ENCODE assay signal across 22 cellular contexts in the genomic region with DNA sequence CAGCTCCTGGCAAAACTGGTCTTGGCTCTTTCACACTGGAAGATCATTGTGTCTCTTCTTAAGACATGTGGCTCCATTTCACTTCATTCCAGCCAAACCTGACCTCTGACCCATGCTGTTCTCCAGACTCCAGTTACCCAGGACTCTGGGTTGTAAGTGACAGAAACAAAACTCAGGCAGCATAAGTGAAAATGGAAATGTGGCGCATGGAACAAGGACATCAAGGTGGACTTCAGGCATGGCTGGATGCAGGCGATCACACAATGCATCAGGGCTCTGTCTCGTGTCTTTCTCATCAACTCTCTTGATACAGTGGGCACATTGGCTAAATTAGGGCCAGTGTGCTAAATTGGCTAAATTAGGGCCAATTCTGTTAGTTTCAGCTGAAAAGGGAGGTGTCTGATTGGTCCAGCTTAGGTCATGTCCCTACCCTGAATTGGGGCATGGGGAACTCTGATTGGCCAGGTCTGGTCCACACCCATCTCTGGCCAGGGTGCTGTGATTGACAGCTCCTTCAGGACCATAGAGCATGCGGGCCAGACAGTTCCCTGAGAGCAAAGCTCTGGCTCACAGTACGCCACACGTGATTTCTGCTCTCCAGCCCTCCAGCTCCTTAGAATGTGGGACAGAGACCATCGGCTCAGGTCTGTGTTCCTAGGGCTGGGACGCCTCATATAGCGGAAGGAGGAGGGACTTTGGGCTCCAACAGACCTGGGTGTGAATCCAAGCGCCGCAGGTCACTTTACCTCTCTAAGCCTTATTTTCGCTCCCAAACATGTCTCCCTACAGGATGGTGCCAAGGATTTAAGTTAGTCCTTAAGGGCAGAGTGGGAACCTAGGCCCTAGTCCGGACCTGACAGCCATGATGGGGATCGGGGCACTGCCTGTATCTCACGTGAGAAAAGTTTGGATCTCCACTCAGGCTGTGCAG. TPM values are rescaled to one million over a fixed set of nuclear protein-coding genes. Genes with fewer than 3 reads are reported as not detected.
A peak's percentile ranks its signal among the peaks of the same experiment; 100 is the strongest.
DNase-seq lines count a peak whose midpoint lies in the region; ATAC-seq, FAIRE-seq and TF ChIP-seq lines count a peak whose summit lies in the region.
"Had no signal": no experiment of that assay in that cellular context is flagged by ENCODE, and none has a peak within 500 bp of the region (broad histone marks: within the 10 kb centered on the region; RNA-seq: fewer than 3 reads in every experiment).

No MANE protein-coding gene starts in this region.

- H3K79me2 ChIP-seq in GM12878 (ENCODE audit: control insufficient read depth, insufficient read depth, low read length) (no peaks in the 10 kb centered on the region), hepatocyte (no peaks in the 10 kb centered on the region)

- H4K20me1 ChIP-seq in GM12878 (ENCODE audit: control insufficient read depth, insufficient read depth) (no peaks in the 10 kb centered on the region), hepatocyte (ENCODE audit: insufficient read depth, poor library complexity, severe bottlenecking) (no peaks in the 10 kb centered on the region)

- H3K27me3 ChIP-seq in CD8-positive, alpha-beta memory T cell (ENCODE audit: insufficient read depth, low read length, poor library complexity, severe bottlenecking) = no peaks in the 10 kb centered on the region
- no peaks in the 10 kb centered on the region for H3K27me3 ChIP-seq in GM12878 (replicated peaks in 1 of 2; ENCODE audit: control insufficient read depth in 2 of 2, insufficient read depth in 2 of 2, low read length in 1 of 2)
- no peaks in the 10 kb centered on the region for H3K27me3 ChIP-seq in hepatocyte
- H3K27me3 ChIP-seq: Peyer's patch, suprapubic skin had no signal

- H3K27ac ChIP-seq in CD8-positive, alpha-beta memory T cell (ENCODE audit: low read depth, low read length) = peak overlapping the region; percentile 59
- H3K27ac ChIP-seq in GM12878 (ENCODE audit: control insufficient read depth, insufficient read depth) (no peak overlapping the region), hepatocyte (no peak overlapping the region)
- H3K27ac ChIP-seq: Peyer's patch, suprapubic skin had no signal

- H3K4me1 Mint-ChIP-seq in CD8-positive, alpha-beta memory T cell = peaks cover 21 to 35% (median 22%) of the 10 kb centered on the region in 3 donors
- H3K4me1 Mint-ChIP-seq: neural crest cell had no signal

- POLR2A ChIA-PET in CD8-positive, alpha-beta memory T cell (lab: Charles Lee) = interaction anchor here (0.6 to 0.9 kb wide), 2 partner anchors 13 to 16 kb away, joined by 3 read pairs; no protein-coding TSS in a partner anchor
- POLR2A ChIA-PET in HEK293T (lab: Yijun Ruan, JAX) (no interaction called here), GM12878 (lab: Charles Lee) (interaction anchor here (0.5 to 1.2 kb wide), 3 partner anchors 12 to 125 kb away, joined by 3 to 4 read pairs (median 3); no protein-coding TSS in a partner anchor)

- H3K4me3 ChIP-seq in CD8-positive, alpha-beta memory T cell (ENCODE audit: low read length) = no peak overlapping the region
- H3K4me3 ChIP-seq in GM12878 (no peak overlapping the region), hepatocyte (no peak overlapping the region)
- H3K4me3 ChIP-seq: Peyer's patch, suprapubic skin had no signal

- no peak overlapping the region for H3K4me3 Mint-ChIP-seq in CD8-positive, alpha-beta memory T cell
- H3K4me3 Mint-ChIP-seq: dendritic cell treated with granulocyte-macrophage colony-stimulating factor and Interleukin-4, amounts not matched to agents 40 ng/mL and 50 ng/mL, for 4 days; IgD-negative memory B cell; neural crest cell had no signal

- H3K27me3 Mint-ChIP-seq in CD8-positive, alpha-beta memory T cell = no peaks in the 10 kb centered on the region
- H3K27me3 Mint-ChIP-seq: IgD-negative memory B cell had no signal

- SMC1A ChIA-PET in GM12878 (lab: Charles Lee; ENCODE audit: uncharacterized antibody, unreplicated experiment) = interaction anchor here (1.0 kb wide), 2 partner anchors 48 to 133 kb away, joined by 3 read pairs; no protein-coding TSS in a partner anchor

- FAIRE-seq in GM12878 (lab: Jason Lieb, UNC) = no peak

- no peaks in the 10 kb centered on the region for H3K36me3 ChIP-seq in CD8-positive, alpha-beta memory T cell (ENCODE audit: insufficient read depth, low read length)
- H3K36me3 ChIP-seq in GM12878 (ENCODE audit: control insufficient read depth in 2 of 2, insufficient read depth in 2 of 2, low read length in 1 of 2) (no peaks in the 10 kb centered on the region), hepatocyte (replicated peaks; ENCODE audit: insufficient read depth, low read depth) (no peaks in the 10 kb centered on the region)
- H3K36me3 ChIP-seq: Peyer's patch, suprapubic skin had no signal

- in situ Hi-C loops in GM12878 (cut with MboI) = no loop called here

- RAD21 ChIA-PET in GM12878 (lab: Charles Lee; ENCODE audit: unreplicated experiment) = interaction anchor here (1.0 kb wide), 1 partner anchor 13 kb away, joined by 5 read pairs; no protein-coding TSS in a partner anchor

- peak overlapping the region in 3 of 8 donors; percentile 7 to 36 (median 14) for H3K27ac Mint-ChIP-seq in CD8-positive, alpha-beta memory T cell
- H3K27ac Mint-ChIP-seq: activated T-cell treated with anti-CD3 and anti-CD28 coated beads, Interleukin-2, amount 50 U/mL, for 72 hours; dendritic cell treated with granulocyte-macrophage colony-stimulating factor and Interleukin-4, amounts not matched to agents 40 ng/mL and 50 ng/mL, for 4 days had no signal

- ATAC-seq in GM12878 (no peak), GM18502 (IDR thresholded peaks at IDR 0.05; ENCODE audit: poor library complexity, unreplicated experiment) (no peak)
- ATAC-seq: activated T-cell treated with anti-CD3 and anti-CD28 coated beads, Interleukin-2, amount 50 U/mL, for 72 hours; left colon had no signal

- H2AFZ ChIP-seq in GM12878 (ENCODE audit: control insufficient read depth, low read depth, low read length) (no peak overlapping the region), hepatocyte (no peak overlapping the region)

- no peak for TF ChIP-seq POLR2A in GM12878 (IDR thresholded peaks at IDR 0.05; ENCODE audit: low read depth, low read length)

- no peaks in the 10 kb centered on the region for H3K9me3 Mint-ChIP-seq in CD8-positive, alpha-beta memory T cell
- H3K9me3 Mint-ChIP-seq: activated T-cell treated with anti-CD3 and anti-CD28 coated beads, Interleukin-2, amount 50 U/mL, for 72 hours; dendritic cell treated with granulocyte-macrophage colony-stimulating factor and Interleukin-4, amounts not matched to agents 40 ng/mL and 50 ng/mL, for 4 days; IgD-negative memory B cell; neural crest cell had no signal

- TF ChIP-seq CTCF in GM12878 (IDR thresholded peaks at IDR 0.05 in 2 of 3, conservative IDR thresholded peaks at IDR 0.05 in 1 of 3; ENCODE audit: control insufficient read depth in 2 of 3, extremely low read depth in 1 of 3, insufficient read depth in 1 of 3, low read depth in 3 of 3, low read length in 3 of 3) (no peak), hepatocyte (IDR thresholded peaks at IDR 0.05; ENCODE audit: poor library complexity) (no peak)

- CTCF ChIA-PET in CD8-positive, alpha-beta memory T cell (lab: Charles Lee) = interaction anchor here (1.9 kb wide), 1 partner anchor 16 kb away, joined by 4 read pairs; no protein-coding TSS in a partner anchor
- CTCF ChIA-PET in HEK293T (lab: Yijun Ruan, JAX) = no interaction called here
- CTCF ChIA-PET in GM12878 (lab: Yijun Ruan, JAX) = no interaction called here

- no peak for TF ChIP-seq EP300 in GM12878 (IDR thresholded peaks at IDR 0.05; ENCODE audit: borderline replicate concordance in 1 of 2, control insufficient read depth in 1 of 2, low read depth in 2 of 2, low read length in 2 of 2)

- no peak for TF ChIP-seq RAD21 in GM12878 (IDR thresholded peaks at IDR 0.05; ENCODE audit: insufficient read depth, low read depth, low read length)

- no peak overlapping the region for H3K9ac ChIP-seq in GM12878 (ENCODE audit: control insufficient read depth, insufficient read depth, low read length)

- H3K9me3 ChIP-seq in CD8-positive, alpha-beta memory T cell (ENCODE audit: low read length) = no peaks in the 10 kb centered on the region
- no peaks in the 10 kb centered on the region for H3K9me3 ChIP-seq in GM12878 (replicated peaks; ENCODE audit: control insufficient read depth, insufficient read depth, low read length)
- no peaks in the 10 kb centered on the region for H3K9me3 ChIP-seq in hepatocyte (ENCODE audit: low read depth)
- H3K9me3 ChIP-seq: Peyer's patch, suprapubic skin had no signal

- 83% methylated on average over 15 of the region's 15 CpGs for WGBS in GM12878 (ENCODE audit: insufficient coverage, insufficient replicate concordance, low lambda C conversion rate, missing lambda C conversion rate)
- WGBS in hepatocyte (ENCODE audit: low lambda C conversion rate, missing lambda C conversion rate) = 96% methylated on average over 15 of the region's 15 CpGs

- intact Hi-C loops in GM12878 (cut with micrococcal nuclease; ENCODE audit: unreplicated experiment) = no loop called here

- H3K4me1 ChIP-seq in CD8-positive, alpha-beta memory T cell (ENCODE audit: insufficient read depth, low read length) = peaks cover 33% of the 10 kb centered on the region
- peaks cover 10% of the 10 kb centered on the region for H3K4me1 ChIP-seq in GM12878 (ENCODE audit: control insufficient read depth, insufficient read depth, low read length)
- no peaks in the 10 kb centered on the region for H3K4me1 ChIP-seq in hepatocyte (ENCODE audit: insufficient read depth)
- H3K4me1 ChIP-seq: suprapubic skin had no signal

- H3K4me2 ChIP-seq in GM12878 (ENCODE audit: control insufficient read depth, insufficient read depth) (no peak overlapping the region), hepatocyte (no peak overlapping the region)

- H3K36me3 Mint-ChIP-seq in CD8-positive, alpha-beta memory T cell = no peaks in the 10 kb centered on the region
- H3K36me3 Mint-ChIP-seq: IgD-negative memory B cell had no signal

- DNase-seq in CD8-positive, alpha-beta memory T cell = no peak
- DNase-seq in HEK293T (ENCODE audit: extremely low spot score) (no peak), GM12878 (ENCODE audit: low read depth, low spot score) (no peak), hepatocyte (ENCODE audit: low spot score) (no peak), hypothalamus (lab: John Stamatoyannopoulos, UW) (no peak)
- DNase-seq: activated CD4-positive, alpha-beta T cell treated with anti-CD3 and anti-CD28 coated beads, Interleukin-2, amount 50 U/mL, for 4 hours; activated T-cell treated with anti-CD3 and anti-CD28 coated beads, Interleukin-2, amount 50 U/mL, for 72 hours; foreskin melanocyte; GOT3; left colon; midbrain; NCI-H187; NCI-H226; Peyer's patch; stimulated activated CD8-positive, alpha-beta memory T cell treated with anti-CD3 and anti-CD28 coated beads, Interleukin-4, amount 100 ng/mL, for 48 hours had no signal

- no peaks in the 10 kb centered on the region for H3K9me2 ChIP-seq in hepatocyte (replicated peaks; ENCODE audit: insufficient read depth)

- BruUV-seq in GM12878 (replicated peaks; lab: Mats Ljungman, UMichigan) = no TSS peak

RNA-seq across cellular contexts. Expression of a gene that starts 17.5 kb away (rescaled TPM):
- 100 to 1,000 TPM; 128 to 144 TPM for total RNA-seq in CD8-positive, alpha-beta memory T cell
- polyA plus RNA-seq in CD8-positive, alpha-beta memory T cell = 17.1 TPM
- total RNA-seq in GM12878 (2013; cell fraction: nucleolus; rRNA removed) = 86.2 and 98.0 TPM in 2 replicates
- total RNA-seq in GM12878 (2014; rRNA removed) = 9.8 and 10.1 TPM in 2 replicates
- total RNA-seq in GM12878 (2014; rRNA removed; fragmentation: Illumina TruSeq; extraction: Trizol) = 2.7 and 3.8 TPM in 2 replicates
- 35.4 and 37.2 TPM in 2 replicates for total RNA-seq in GM12878 (2021)
- polyA plus RNA-seq in GM12878 (2011; ENCODE audit: low read depth) = 2.3 TPM
- polyA plus RNA-seq in GM12878 (2011; rRNA removed) = 4.8 and 12.3 TPM in 2 replicates
- 25.7 and 34.2 TPM in 2 replicates for polyA plus RNA-seq in GM12878 (2011; cell fraction: cytosol; rRNA removed)
- polyA plus RNA-seq in GM12878 (2011; cell fraction: nucleus; rRNA removed) = 63.5 and 75.0 TPM in 2 replicates
- 8.7 and 19.7 TPM in 2 replicates for polyA plus RNA-seq in GM12878 (2012)
- polyA plus RNA-seq in GM12878 (2014; fragmentation: Illumina TruSeq; extraction: Trizol) = 0.41 and 2.4 TPM in 2 replicates
- polyA plus RNA-seq in GM12878 (2014; fragmentation: Nextera tagmentation; extraction: Ambion mirVana) = 1 to 10 TPM in 1 of 2 experiments, under 1 TPM in 1; 0.42 to 1.2 TPM
- polyA plus RNA-seq in GM12878 (2014; rRNA removed) = 39.8 and 43.4 TPM in 2 replicates
- polyA plus RNA-seq in GM12878 (2016; fragmentation: Nextera tagmentation; extraction: Ambion mirVana) = 10 to 100 TPM; 16.4 to 25.8 TPM
- polyA minus RNA-seq in GM12878 (2011; rRNA and poly(A)+ RNA removed) = 9.8 and 26.4 TPM in 2 replicates
- 27.6 and 37.3 TPM in 2 replicates for polyA minus RNA-seq in GM12878 (2011; cell fraction: cytosol; rRNA and poly(A)+ RNA removed)
- polyA minus RNA-seq in GM12878 (2011; cell fraction: nucleus; rRNA and poly(A)+ RNA removed) = 109 and 187 TPM in 2 replicates
- total RNA-seq in hepatocyte = 9.0 and 13.1 TPM in 2 replicates
- polyA plus RNA-seq in hepatocyte = 18.6 and 33.5 TPM in 2 replicates

RNA-seq across cellular contexts. Expression of a gene that starts 30.6 kb away (rescaled TPM):
- total RNA-seq in CD8-positive, alpha-beta memory T cell = not detected
- not detected for polyA plus RNA-seq in CD8-positive, alpha-beta memory T cell
- total RNA-seq in GM12878 (2013; cell fraction: nucleolus; rRNA removed) = not detected in 2 replicates
- total RNA-seq in GM12878 (2014; rRNA removed) (not detected in 2 replicates), GM12878 (2014; rRNA removed; fragmentation: Illumina TruSeq; extraction: Trizol) (not detected in 2 replicates), GM12878 (2021) (not detected in 2 replicates), hepatocyte (not detected in 2 replicates)
- not detected for polyA plus RNA-seq in GM12878 (2011; ENCODE audit: low read depth)
- polyA plus RNA-seq in GM12878 (2011; rRNA removed) (not detected in 2 replicates), GM12878 (2014; fragmentation: Illumina TruSeq; extraction: Trizol) (not detected in 2 replicates), GM12878 (2014; fragmentation: Nextera tagmentation; extraction: Ambion mirVana) (not detected), GM12878 (2014; rRNA removed) (not detected in 2 replicates), GM12878 (2016; fragmentation: Nextera tagmentation; extraction: Ambion mirVana) (not detected), hepatocyte (not detected in 2 replicates)
- not detected in 2 replicates for polyA plus RNA-seq in GM12878 (2011; cell fraction: cytosol; rRNA removed)
- not detected in 2 replicates for polyA plus RNA-seq in GM12878 (2011; cell fraction: nucleus; rRNA removed)
- polyA plus RNA-seq in GM12878 (2012) = not detected in 2 replicates
- polyA minus RNA-seq in GM12878 (2011; rRNA and poly(A)+ RNA removed) = not detected in 2 replicates
- polyA minus RNA-seq in GM12878 (2011; cell fraction: cytosol; rRNA and poly(A)+ RNA removed) = not detected in 2 replicates
- not detected in 2 replicates for polyA minus RNA-seq in GM12878 (2011; cell fraction: nucleus; rRNA and poly(A)+ RNA removed)
- total RNA-seq: activated T-cell treated with anti-CD3 and anti-CD28 coated beads, Interleukin-2, amount 50 U/mL, for 72 hours; Daoy; left colon; neural crest cell; Peyer's patch; pulmonary artery endothelial cell; suprapubic skin had no signal
- polyA plus RNA-seq: IgD-negative memory B cell had no signal

RNA-seq across cellular contexts. Expression of a gene that starts 34.9 kb away (rescaled TPM):
- total RNA-seq in CD8-positive, alpha-beta memory T cell = not detected
- not detected for polyA plus RNA-seq in CD8-positive, alpha-beta memory T cell
- not detected in 2 replicates for total RNA-seq in GM12878 (2013; cell fraction: nucleolus; rRNA removed)
- total RNA-seq in GM12878 (2014; rRNA removed) = not detected in 2 replicates
- total RNA-seq in GM12878 (2014; rRNA removed; fragmentation: Illumina TruSeq; extraction: Trizol) = not detected in 2 replicates
- not detected in 2 replicates for total RNA-seq in GM12878 (2021)
- not detected for polyA plus RNA-seq in GM12878 (2011; ENCODE audit: low read depth)
- polyA plus RNA-seq in GM12878 (2011; rRNA removed) = not detected in 2 replicates
- polyA plus RNA-seq in GM12878 (2011; cell fraction: cytosol; rRNA removed) = not detected in 2 replicates
- not detected in 2 replicates for polyA plus RNA-seq in GM12878 (2011; cell fraction: nucleus; rRNA removed)
- not detected in 2 replicates for polyA plus RNA-seq in GM12878 (2012)
- not detected in 2 replicates for polyA plus RNA-seq in GM12878 (2014; fragmentation: Illumina TruSeq; extraction: Trizol)
- polyA plus RNA-seq in GM12878 (2014; fragmentation: Nextera tagmentation; extraction: Ambion mirVana) = not detected
- polyA plus RNA-seq in GM12878 (2014; rRNA removed) = not detected in 2 replicates
- polyA plus RNA-seq in GM12878 (2016; fragmentation: Nextera tagmentation; extraction: Ambion mirVana) = not detected
- not detected in 2 replicates for polyA minus RNA-seq in GM12878 (2011; rRNA and poly(A)+ RNA removed)
- polyA minus RNA-seq in GM12878 (2011; cell fraction: cytosol; rRNA and poly(A)+ RNA removed) = not detected in 2 replicates
- polyA minus RNA-seq in GM12878 (2011; cell fraction: nucleus; rRNA and poly(A)+ RNA removed) = not detected in 2 replicates
- total RNA-seq in hepatocyte = not detected in 2 replicates
- not detected in 2 replicates for polyA plus RNA-seq in hepatocyte
- total RNA-seq: activated T-cell treated with anti-CD3 and anti-CD28 coated beads, Interleukin-2, amount 50 U/mL, for 72 hours; Daoy; left colon; neural crest cell; Peyer's patch; pulmonary artery endothelial cell; suprapubic skin had no signal
- polyA plus RNA-seq: IgD-negative memory B cell had no signal

RNA-seq across cellular contexts. Expression of a gene that starts 37.7 kb away (rescaled TPM):
- total RNA-seq in CD8-positive, alpha-beta memory T cell = not detected
- polyA plus RNA-seq in CD8-positive, alpha-beta memory T cell = not detected
- total RNA-seq in GM12878 (2013; cell fraction: nucleolus; rRNA removed) = not detected in 2 replicates
- total RNA-seq in GM12878 (2014; rRNA removed) (not detected in 2 replicates), GM12878 (2014; rRNA removed; fragmentation: Illumina TruSeq; extraction: Trizol) (not detected in 2 replicates), GM12878 (2021) (not detected in 2 replicates), hepatocyte (not detected in 2 replicates)
- polyA plus RNA-seq in GM12878 (2011; ENCODE audit: low read depth) = not detected
- polyA plus RNA-seq in GM12878 (2011; rRNA removed) (not detected in 2 replicates), GM12878 (2014; fragmentation: Illumina TruSeq; extraction: Trizol) (not detected in 2 replicates), GM12878 (2014; fragmentation: Nextera tagmentation; extraction: Ambion mirVana) (not detected), GM12878 (2014; rRNA removed) (0.27 TPM in 1 of 2 replicates, not detected in the other), GM12878 (2016; fragmentation: Nextera tagmentation; extraction: Ambion mirVana) (not detected), hepatocyte (not detected in 2 replicates)
- polyA plus RNA-seq in GM12878 (2011; cell fraction: cytosol; rRNA removed) = not detected in 2 replicates
- not detected in 2 replicates for polyA plus RNA-seq in GM12878 (2011; cell fraction: nucleus; rRNA removed)
- not detected in 2 replicates for polyA plus RNA-seq in GM12878 (2012)
- not detected in 2 replicates for polyA minus RNA-seq in GM12878 (2011; rRNA and poly(A)+ RNA removed)
- polyA minus RNA-seq in GM12878 (2011; cell fraction: cytosol; rRNA and poly(A)+ RNA removed) = not detected in 2 replicates
- polyA minus RNA-seq in GM12878 (2011; cell fraction: nucleus; rRNA and poly(A)+ RNA removed) = not detected in 2 replicates
- total RNA-seq: activated T-cell treated with anti-CD3 and anti-CD28 coated beads, Interleukin-2, amount 50 U/mL, for 72 hours; Daoy; left colon; neural crest cell; Peyer's patch; pulmonary artery endothelial cell; suprapubic skin had no signal
- polyA plus RNA-seq: IgD-negative memory B cell had no signal

RNA-seq across cellular contexts. Expression of a gene that starts 42.6 kb away (rescaled TPM):
- total RNA-seq in CD8-positive, alpha-beta memory T cell = not detected
- not detected for polyA plus RNA-seq in CD8-positive, alpha-beta memory T cell
- not detected in 2 replicates for total RNA-seq in GM12878 (2013; cell fraction: nucleolus; rRNA removed)
- total RNA-seq in GM12878 (2014; rRNA removed) = not detected in 2 replicates
- total RNA-seq in GM12878 (2014; rRNA removed; fragmentation: Illumina TruSeq; extraction: Trizol) = not detected in 2 replicates
- 0.56 TPM in 1 of 2 replicates, not detected in the other for total RNA-seq in GM12878 (2021)
- polyA plus RNA-seq in GM12878 (2011; ENCODE audit: low read depth) = not detected
- not detected in 2 replicates for polyA plus RNA-seq in GM12878 (2011; rRNA removed)
- not detected in 2 replicates for polyA plus RNA-seq in GM12878 (2011; cell fraction: cytosol; rRNA removed)
- not detected in 2 replicates for polyA plus RNA-seq in GM12878 (2011; cell fraction: nucleus; rRNA removed)
- not detected in 2 replicates for polyA plus RNA-seq in GM12878 (2012)
- not detected in 2 replicates for polyA plus RNA-seq in GM12878 (2014; fragmentation: Illumina TruSeq; extraction: Trizol)
- polyA plus RNA-seq in GM12878 (2014; fragmentation: Nextera tagmentation; extraction: Ambion mirVana) = under 1 TPM in 1 of 2 experiments, not detected in 1; 0.20 TPM
- polyA plus RNA-seq in GM12878 (2014; rRNA removed) = not detected in 2 replicates
- polyA plus RNA-seq in GM12878 (2016; fragmentation: Nextera tagmentation; extraction: Ambion mirVana) = not detected
- not detected in 2 replicates for polyA minus RNA-seq in GM12878 (2011; rRNA and poly(A)+ RNA removed)
- not detected in 2 replicates for polyA minus RNA-seq in GM12878 (2011; cell fraction: cytosol; rRNA and poly(A)+ RNA removed)
- not detected in 2 replicates for polyA minus RNA-seq in GM12878 (2011; cell fraction: nucleus; rRNA and poly(A)+ RNA removed)
- not detected in 2 replicates for total RNA-seq in hepatocyte
- polyA plus RNA-seq in hepatocyte = not detected in 2 replicates
- total RNA-seq: activated T-cell treated with anti-CD3 and anti-CD28 coated beads, Interleukin-2, amount 50 U/mL, for 72 hours; Daoy; left colon; neural crest cell; Peyer's patch; pulmonary artery endothelial cell; suprapubic skin had no signal
- polyA plus RNA-seq: IgD-negative memory B cell had no signal
